14 cellular contexts compared by ENCODE assay signal in the genomic region with DNA sequence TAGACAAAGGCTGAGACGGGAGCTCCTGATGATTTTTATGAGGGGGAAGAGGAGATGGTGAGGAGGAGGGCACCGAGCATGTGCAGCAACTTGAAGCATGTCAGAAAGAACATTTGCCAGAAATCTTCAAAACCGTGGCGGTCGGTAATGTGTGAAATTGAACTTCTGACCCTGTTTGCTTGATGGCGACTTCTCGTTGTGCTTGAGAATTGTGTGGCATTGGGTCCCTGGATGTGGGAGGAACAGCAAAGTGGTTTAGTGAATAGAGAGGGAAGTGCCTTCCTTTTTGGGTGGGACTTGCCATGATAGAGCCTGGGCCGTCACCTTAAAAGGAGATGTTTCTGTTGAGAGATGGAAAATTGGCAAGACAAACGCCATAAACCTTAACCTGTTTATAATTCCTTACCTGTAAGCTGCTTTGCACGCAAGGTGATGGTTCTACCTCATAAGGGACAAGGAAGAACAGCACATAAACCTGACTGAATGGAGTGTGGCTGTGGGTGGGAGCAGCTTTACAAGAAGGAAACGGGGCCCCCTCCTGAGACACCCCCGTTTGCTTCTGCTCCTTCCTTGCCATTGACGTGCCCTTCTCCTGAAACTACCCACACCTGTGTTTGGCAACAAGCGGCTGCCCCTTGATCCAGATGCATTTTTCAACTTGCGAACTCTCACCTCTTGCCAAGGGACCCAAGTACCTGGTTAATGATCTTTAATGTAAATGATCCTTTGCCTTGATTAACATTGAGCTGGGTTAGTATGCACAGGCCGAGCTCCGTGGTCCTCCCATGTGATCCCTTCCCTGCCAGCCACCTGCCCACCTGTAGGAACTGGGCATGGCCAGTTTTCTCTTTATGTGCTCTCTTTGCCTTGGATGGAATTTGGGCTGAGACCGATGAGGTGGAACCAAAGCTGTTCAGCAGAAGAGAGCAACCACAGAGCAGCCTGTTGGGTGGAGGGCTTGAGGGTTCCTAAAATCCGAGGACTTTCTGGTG.
DNase-seq lines count a peak whose midpoint lies in the region; ATAC-seq, FAIRE-seq and TF ChIP-seq lines count a peak whose summit lies in the region.
"Had no signal": no experiment of that assay in that cellular context is flagged by ENCODE, and none has a peak within 500 bp of the region (broad histone marks: within the 10 kb centered on the region; RNA-seq: fewer than 3 reads in every experiment).

No MANE protein-coding gene starts in this region.

- no peak for TF ChIP-seq RAD21 in HCT116 (IDR thresholded peaks at IDR 0.05; ENCODE audit: low read depth)

- H3K4me3 ChIP-seq in HCT116 (replicated peaks in 1 of 2; ENCODE audit: low read depth in 1 of 2, low read length in 2 of 2) (no peak overlapping the region), RWPE2 (ENCODE audit: severe bottlenecking) (peak overlapping the region; percentile 40), kidney (ENCODE audit: low read length in 2 of 2) (peak overlapping the region; percentile 53 to 66), stomach (peak overlapping the region in 2 of 4 donors; percentile 12 to 14), BE2C (ENCODE audit: low read depth, low read length) (no peak overlapping the region)
- H3K4me3 ChIP-seq: right lobe of liver had no signal

- no peak overlapping the region for H2AFZ ChIP-seq in HCT116 (ENCODE audit: low read depth, low read length, poor library complexity, severe bottlenecking)

- WGBS in stomach, 5 donors: 40 to 54% (median 50%) methylated on average over 19 of the region's 19 CpGs

- TF ChIP-seq CTCF in HCT116 (IDR thresholded peaks at IDR 0.05 in 2 of 3, conservative IDR thresholded peaks at IDR 0.05 in 1 of 3; ENCODE audit: borderline replicate concordance in 1 of 3, insufficient read depth in 1 of 3, low read depth in 2 of 3, low read length in 2 of 3) (no peak), RWPE2 (IDR thresholded peaks at IDR 0.05; ENCODE audit: poor library complexity, severe bottlenecking) (no peak), kidney (IDR thresholded peaks at IDR 0.05; ENCODE audit: borderline replicate concordance, extremely low read depth, insufficient read depth) (no peak), stomach (IDR thresholded peaks at IDR 0.05) (no peak), BE2C (IDR thresholded peaks at IDR 0.05; ENCODE audit: low read depth, low read length) (no peak)

- no peaks in the 10 kb centered on the region for H3K9me2 ChIP-seq in HCT116 (ENCODE audit: insufficient read depth)

- H3K9ac ChIP-seq in HCT116 (ENCODE audit: low read length): no peak overlapping the region
- peak overlapping the region in 1 of 2 donors; percentile 84 for H3K9ac ChIP-seq in kidney (ENCODE audit: low read length in 2 of 2)

- no peaks in the 10 kb centered on the region for H4K20me1 ChIP-seq in HCT116 (ENCODE audit: insufficient read depth)

- POLR2A ChIA-PET in HCT116 (lab: Charles Lee): no interaction called here

- H3K79me2 ChIP-seq in HCT116 (ENCODE audit: insufficient read depth, low read length): no peaks in the 10 kb centered on the region

- H3K4me2 ChIP-seq in HCT116 (ENCODE audit: low read length): peak overlapping the region; percentile 90; the same call in 1 of the 2 replicates

- TF ChIP-seq POLR2A in HCT116 (IDR thresholded peaks at IDR 0.05; ENCODE audit: borderline replicate concordance, extremely low read depth, insufficient read depth, insufficient read length) (no peak), stomach (IDR thresholded peaks at IDR 0.05) (no peak)

- CTCF ChIA-PET in HCT116 (lab: Charles Lee): no interaction called here

- H3K27me3 ChIP-seq in HCT116 (ENCODE audit: insufficient read depth, low read length) (no peaks in the 10 kb centered on the region), RWPE2 (ENCODE audit: insufficient read depth, poor library complexity, severe bottlenecking) (no peaks in the 10 kb centered on the region), stomach (peaks cover 0 to 5% (median 0%) of the 10 kb centered on the region in 3 donors), BE2C (no peaks in the 10 kb centered on the region)
- H3K27me3 ChIP-seq: right lobe of liver had no signal

- intact Hi-C loops in HCT116 (cut with micrococcal nuclease) (loop anchor here (10.0 kb wide), 1 partner anchor 298 kb away; no protein-coding TSS in a partner anchor), kidney (cut with DNase I) (no loop called here), stomach (cut with DNase I; ENCODE audit: low total_unique reads) (no loop called here)

- no peaks in the 10 kb centered on the region for H3K36me3 ChIP-seq in HCT116 (ENCODE audit: control insufficient read depth in 1 of 2, insufficient read depth in 2 of 2, low read length in 2 of 2)
- no peaks in the 10 kb centered on the region for H3K36me3 ChIP-seq in RWPE2 (ENCODE audit: low read depth)
- no peaks in the 10 kb centered on the region for H3K36me3 ChIP-seq in kidney (ENCODE audit: control insufficient read depth in 1 of 2, insufficient read depth in 2 of 2, low read length in 2 of 2)
- no peaks in the 10 kb centered on the region for H3K36me3 ChIP-seq in stomach
- no peaks in the 10 kb centered on the region for H3K36me3 ChIP-seq in BE2C
- H3K36me3 ChIP-seq: right lobe of liver had no signal

- ATAC-seq in HCT116 (no peak), RWPE2 (ENCODE audit: low read depth) (no peak), GM21423 (IDR thresholded peaks at IDR 0.05; ENCODE audit: unreplicated experiment) (no peak)
- ATAC-seq: right lobe of liver, Right ventricle myocardium inferior had no signal

- TF ChIP-seq EP300 in stomach (IDR thresholded peaks at IDR 0.05): no peak

- TSS peak; percentile 56 for BruUV-seq in HCT116 (replicated peaks; lab: Mats Ljungman, UMichigan)

- RAD21 ChIA-PET in HCT116 (lab: Charles Lee; ENCODE audit: low non-redundant PET in 1 of 2, low total read pairs in 2 of 2, uncharacterized antibody in 2 of 2, unreplicated experiment in 2 of 2): no interaction called here

- FAIRE-seq in kidney (lab: Jason Lieb, UNC): no peak
- FAIRE-seq: islet of Langerhans had no signal

- DNase-seq in HCT116 (ENCODE audit: low read depth, low spot score) (no peak), RWPE2 (ENCODE audit: low spot score) (no peak), kidney (peak; percentile 75), stomach (peak; percentile 47), foreskin melanocyte (no peak), BE2C (no peak)
- DNase-seq: activated naive CD8-positive, alpha-beta T cell treated with anti-CD3 and anti-CD28 coated beads, Interleukin-2, amount 10 ng/mL, durations not matched to agents 7 days and 5 days; CD4-positive, alpha-beta memory T cell; cortex of kidney; naive B cell; right lobe of liver had no signal

- peaks cover 9 to 27% of the 10 kb centered on the region in 2 experiments for H3K4me1 ChIP-seq in HCT116 (ENCODE audit: control insufficient read depth in 1 of 2, insufficient read depth in 2 of 2, low read length in 2 of 2)
- H3K4me1 ChIP-seq in RWPE2 (ENCODE audit: insufficient read depth, poor library complexity, severe bottlenecking): peaks cover 24% of the 10 kb centered on the region
- H3K4me1 ChIP-seq in kidney (ENCODE audit: control insufficient read depth in 1 of 2, insufficient read depth in 1 of 2, low read depth in 1 of 2, low read length in 2 of 2): peaks cover 3 to 12% of the 10 kb centered on the region in 2 donors
- H3K4me1 ChIP-seq in stomach: peaks cover 29 to 73% (median 47%) of the 10 kb centered on the region in 4 donors
- 0 out of 2 replicates have a peak, but pooled peaks cover 2% of the 10 kb centered on the region for H3K4me1 ChIP-seq in BE2C

- H3K27ac ChIP-seq in HCT116 (ENCODE audit: low read depth, low read length) (no peak overlapping the region), RWPE2 (ENCODE audit: poor library complexity, severe bottlenecking) (peak overlapping the region; percentile 88), kidney (ENCODE audit: low read depth in 2 of 2, low read length in 2 of 2) (peak overlapping the region; percentile 83 to 92), stomach (peak overlapping the region; percentile 19 to 77 (median 59))
- H3K27ac ChIP-seq: right lobe of liver had no signal

- no peaks in the 10 kb centered on the region for H3K9me3 ChIP-seq in HCT116 (ENCODE audit: control insufficient read depth in 1 of 2, insufficient read depth in 1 of 2, low read depth in 1 of 2, low read length in 2 of 2)
- no peaks in the 10 kb centered on the region for H3K9me3 ChIP-seq in RWPE2 (ENCODE audit: severe bottlenecking)
- no peaks in the 10 kb centered on the region for H3K9me3 ChIP-seq in kidney (ENCODE audit: control insufficient read depth in 1 of 2, low read length in 2 of 2)
- H3K9me3 ChIP-seq in stomach: no peaks in the 10 kb centered on the region
- H3K9me3 ChIP-seq in BE2C: no peaks in the 10 kb centered on the region
- H3K9me3 ChIP-seq: right lobe of liver had no signal

TF ChIP-seq in HCT116, 20 proteins besides CTCF, POLR2A, EP300 and RAD21 (continues in another document):
- TF ChIP-seq FOSL1 (IDR thresholded peaks at IDR 0.05; ENCODE audit: low read depth): no peak
- TF ChIP-seq EGR1 (IDR thresholded peaks at IDR 0.05; ENCODE audit: low read depth): no peak
- TF ChIP-seq SRF (IDR thresholded peaks at IDR 0.05; ENCODE audit: low read depth): no peak
- TF ChIP-seq YY1 (IDR thresholded peaks at IDR 0.05; ENCODE audit: extremely low read depth, insufficient replicate concordance, low read depth, low read length): no peak
- TF ChIP-seq CEBPB (IDR thresholded peaks at IDR 0.05; ENCODE audit: low read depth): no peak
- no peak for TF ChIP-seq ELF1 (IDR thresholded peaks at IDR 0.05; ENCODE audit: borderline replicate concordance, low read depth)
- no peak for TF ChIP-seq SIN3A (IDR thresholded peaks at IDR 0.05; ENCODE audit: low read depth)
- TF ChIP-seq POLR2AphosphoS5 (IDR thresholded peaks at IDR 0.05; ENCODE audit: low read depth, low read length): no peak
- TF ChIP-seq TCF7L2 (IDR thresholded peaks at IDR 0.05; ENCODE audit: borderline replicate concordance, extremely low read depth, insufficient read depth, insufficient read length): no peak
- TF ChIP-seq, protein P1, sequence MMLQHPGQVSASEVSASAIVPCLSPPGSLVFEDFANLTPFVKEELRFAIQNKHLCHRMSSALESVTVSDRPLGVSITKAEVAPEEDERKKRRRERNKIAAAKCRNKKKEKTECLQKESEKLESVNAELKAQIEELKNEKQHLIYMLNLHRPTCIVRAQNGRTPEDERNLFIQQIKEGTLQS (IDR thresholded peaks at IDR 0.05): no peak
- TF ChIP-seq, protein P2, sequence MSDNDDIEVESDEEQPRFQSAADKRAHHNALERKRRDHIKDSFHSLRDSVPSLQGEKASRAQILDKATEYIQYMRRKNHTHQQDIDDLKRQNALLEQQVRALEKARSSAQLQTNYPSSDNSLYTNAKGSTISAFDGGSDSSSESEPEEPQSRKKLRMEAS (IDR thresholded peaks at IDR 0.05): no peak
- TF ChIP-seq ZFX (IDR thresholded peaks at IDR 0.05): no peak
- no peak for TF ChIP-seq CBX3 (IDR thresholded peaks at IDR 0.05; ENCODE audit: low read depth)

Comparison
In these comparisons a context has a peak if more than half of its experiments do, and no peak if none do; other contexts are left out.
1. DNase-seq: peak in kidney (single experiment) and stomach (single experiment); none in HCT116 (single experiment), RWPE2 (single experiment), foreskin melanocyte (single experiment) and BE2C (single experiment).
2. H3K4me3 ChIP-seq: peak in RWPE2 (single experiment) and kidney (2 of 2); none in HCT116 (0 of 2) and BE2C (single experiment).